1 cellular context compared by ENCODE assay signal in genomic region chr3:38031022-38031994, GRCh38.
TF ChIP-seq lines count a peak whose summit lies in the region.

No MANE protein-coding gene starts in this region.

TF ChIP-seq in IMR-90, 13 proteins besides CTCF, POLR2A, EP300 and RAD21:
- TF ChIP-seq USF2 (IDR thresholded peaks at IDR 0.05; ENCODE audit: low read depth, low read length), result no peak
- TF ChIP-seq RCOR1 (IDR thresholded peaks at IDR 0.05; ENCODE audit: insufficient replicate concordance, low read length), result no peak
- TF ChIP-seq RFX5 (IDR thresholded peaks at IDR 0.05; ENCODE audit: low read depth, low read length), result no peak
- TF ChIP-seq MAFK (IDR thresholded peaks at IDR 0.05; ENCODE audit: low read depth, low read length), result no peak
- no peak for TF ChIP-seq MAZ (IDR thresholded peaks at IDR 0.05; ENCODE audit: borderline replicate concordance, low read depth, low read length)
- no peak for TF ChIP-seq MXI1 (IDR thresholded peaks at IDR 0.05; ENCODE audit: borderline replicate concordance, low read depth, low read length)
